ENCODE assay signal across 22 cellular contexts in the genomic region with DNA sequence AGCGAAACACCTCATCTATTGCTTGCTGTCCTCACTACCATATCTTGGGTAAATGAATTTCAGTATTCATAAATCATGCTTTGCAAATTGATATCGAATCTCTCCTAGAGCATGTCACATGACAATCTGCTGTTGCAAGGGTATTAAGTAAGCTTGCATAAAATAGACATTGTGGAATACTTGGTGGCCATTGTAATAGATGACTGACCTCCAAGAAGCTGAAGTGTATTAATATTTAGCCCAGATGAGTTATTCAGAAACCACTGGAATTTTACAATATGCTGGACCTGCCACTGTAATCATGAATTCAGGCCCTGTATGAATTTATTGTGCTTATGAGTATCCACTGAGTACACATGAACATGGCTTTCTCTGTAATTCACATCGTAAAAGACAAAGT.
"Had no signal": no experiment of that assay in that cellular context is flagged by ENCODE, and none has a peak within 500 bp of the region (broad histone marks: within the 10 kb centered on the region; RNA-seq: fewer than 3 reads in every experiment).

No MANE protein-coding gene starts in this region.

- H3K4me3 ChIP-seq: left lung, right atrium auricular region, testis, tibial artery had no signal

- H3K27ac Mint-ChIP-seq: effector memory CD8-positive, alpha-beta T cell; naive thymus-derived CD8-positive, alpha-beta T cell; progenitor cell of endocrine pancreas; stimulated activated effector memory CD8-positive, alpha-beta T cell treated with anti-CD3 and anti-CD28 coated beads, Interleukin-12 subunit alpha, Interleukin-12 subunit beta, amount 100 ng/mL, for 72 hours; type B pancreatic cell had no signal

- H2AFZ ChIP-seq: parathyroid adenoma had no signal

- H3K27me3 ChIP-seq: left lung, neutrophil, right atrium auricular region, testis, tibial artery had no signal

- H3K9me3 Mint-ChIP-seq: type B pancreatic cell had no signal

- H3K4me3 Mint-ChIP-seq: effector memory CD8-positive, alpha-beta T cell; naive thymus-derived CD8-positive, alpha-beta T cell; neural crest cell; stimulated activated effector memory CD8-positive, alpha-beta T cell treated with anti-CD3 and anti-CD28 coated beads, Interleukin-12 subunit alpha, Interleukin-12 subunit beta, amount 100 ng/mL, for 72 hours; type B pancreatic cell had no signal

- H3K36me3 Mint-ChIP-seq: naive thymus-derived CD8-positive, alpha-beta T cell; stimulated activated effector memory CD8-positive, alpha-beta T cell treated with anti-CD3 and anti-CD28 coated beads, Interleukin-12 subunit alpha, Interleukin-12 subunit beta, amount 100 ng/mL, for 72 hours; type B pancreatic cell had no signal

- H3K4me1 Mint-ChIP-seq: naive thymus-derived CD8-positive, alpha-beta T cell; neural crest cell; stimulated activated effector memory CD8-positive, alpha-beta T cell treated with anti-CD3 and anti-CD28 coated beads, Interleukin-12 subunit alpha, Interleukin-12 subunit beta, amount 100 ng/mL, for 72 hours had no signal

- H3K27ac ChIP-seq: left lung, neutrophil, parathyroid adenoma, right atrium auricular region, testis, tibial artery had no signal

- H3K4me1 ChIP-seq: left lung, parathyroid adenoma, right atrium auricular region, testis, tibial artery had no signal

- H3K79me2 ChIP-seq: parathyroid adenoma had no signal

- ATAC-seq: effector memory CD8-positive, alpha-beta T cell; left cardiac atrium; left lung; naive thymus-derived CD8-positive, alpha-beta T cell; sciatic nerve; stimulated activated effector memory CD8-positive, alpha-beta T cell treated with anti-CD3 and anti-CD28 coated beads, Interleukin-12 subunit alpha, Interleukin-12 subunit beta, amount 100 ng/mL, for 72 hours; stimulated activated naive CD8-positive, alpha-beta T cell treated with anti-CD3 and anti-CD28 coated beads, Interleukin-15, Interleukin-2, amounts not matched to agents 100 U/mL and 50 U/mL, for 24 hours had no signal

- H3K9me3 ChIP-seq: neutrophil, testis, tibial artery had no signal

- H3K36me3 ChIP-seq: left lung, neutrophil, right atrium auricular region, tibial artery had no signal

- DNase-seq: cortex of kidney; effector memory CD8-positive, alpha-beta T cell; head of caudate nucleus; left cardiac atrium; left lung; mesendoderm; midbrain; naive thymus-derived CD8-positive, alpha-beta T cell; stimulated activated CD4-positive, alpha-beta T cell treated with anti-CD3 and anti-CD28 coated beads, Interleukin-2, amount 100 ng/mL, for 24 hours; stimulated activated CD4-positive, alpha-beta T cell treated with anti-CD3 and anti-CD28 coated beads, Interleukin-4, amount 100 ng/mL, for 24 hours; stimulated activated naive CD8-positive, alpha-beta T cell treated with anti-CD3 and anti-CD28 coated beads, Interleukin-15, Interleukin-2, amounts not matched to agents 100 U/mL and 50 U/mL, for 24 hours; substantia nigra; testis; tibial artery had no signal

- H3K9ac ChIP-seq: parathyroid adenoma had no signal

- H3K27me3 Mint-ChIP-seq: effector memory CD8-positive, alpha-beta T cell; naive thymus-derived CD8-positive, alpha-beta T cell; progenitor cell of endocrine pancreas; type B pancreatic cell had no signal
